ENCODE assay signal across 27 cellular contexts in genomic region chr17:78512976-78513375, GRCh38.
"Had no signal": no experiment of that assay in that cellular context is flagged by ENCODE, and none has a peak within 500 bp of the region (broad histone marks: within the 10 kb centered on the region; RNA-seq: fewer than 3 reads in every experiment).

No MANE protein-coding gene starts in this region.

- H3K4me3 ChIP-seq: coronary artery, dorsolateral prefrontal cortex, esophagus squamous epithelium, gastrocnemius medialis, heart right ventricle, left lung, lower lobe of right lung, mucosa of descending colon had no signal

- ATAC-seq: esophagus mucosa, gastrocnemius medialis, left cardiac atrium, left lung, left ventricle myocardium superior, lower lobe of right lung, mucosa of descending colon had no signal

- H3K27ac Mint-ChIP-seq: mesothelial cell of epicardium had no signal

- DNase-seq: dermis blood vessel endothelial cell; dorsolateral prefrontal cortex; effector CD4-positive, alpha-beta T cell; effector memory CD4-positive, alpha-beta T cell; erythroblast; esophagus squamous epithelium; foreskin fibroblast; foreskin melanocyte; gastrocnemius medialis; glutamatergic neuron; head of caudate nucleus; heart right ventricle; hippocampal formation; left cardiac atrium; left ventricle myocardium superior; lower lobe of right lung; mesenchymal stem cell had no signal

- H3K9me3 ChIP-seq: esophagus squamous epithelium, gastrocnemius medialis, left lung, lower lobe of right lung, mucosa of descending colon had no signal

- FAIRE-seq: colon, endometrium, islet of Langerhans, keratinocyte had no signal

- H3K27ac ChIP-seq: coronary artery, dorsolateral prefrontal cortex, epithelial cell of prostate, esophagus squamous epithelium, gastrocnemius medialis, heart right ventricle, left lung, lower lobe of right lung had no signal

- H3K4me1 ChIP-seq: gastrocnemius medialis, left lung, lower lobe of right lung had no signal

- H3K4me3 Mint-ChIP-seq: mesothelial cell of epicardium had no signal

- H3K36me3 ChIP-seq: esophagus squamous epithelium, gastrocnemius medialis, heart right ventricle, left lung, lower lobe of right lung had no signal

- H3K27me3 ChIP-seq: dorsolateral prefrontal cortex, left lung had no signal
